ENCODE assay signal across 1 cellular context in the genomic region with DNA sequence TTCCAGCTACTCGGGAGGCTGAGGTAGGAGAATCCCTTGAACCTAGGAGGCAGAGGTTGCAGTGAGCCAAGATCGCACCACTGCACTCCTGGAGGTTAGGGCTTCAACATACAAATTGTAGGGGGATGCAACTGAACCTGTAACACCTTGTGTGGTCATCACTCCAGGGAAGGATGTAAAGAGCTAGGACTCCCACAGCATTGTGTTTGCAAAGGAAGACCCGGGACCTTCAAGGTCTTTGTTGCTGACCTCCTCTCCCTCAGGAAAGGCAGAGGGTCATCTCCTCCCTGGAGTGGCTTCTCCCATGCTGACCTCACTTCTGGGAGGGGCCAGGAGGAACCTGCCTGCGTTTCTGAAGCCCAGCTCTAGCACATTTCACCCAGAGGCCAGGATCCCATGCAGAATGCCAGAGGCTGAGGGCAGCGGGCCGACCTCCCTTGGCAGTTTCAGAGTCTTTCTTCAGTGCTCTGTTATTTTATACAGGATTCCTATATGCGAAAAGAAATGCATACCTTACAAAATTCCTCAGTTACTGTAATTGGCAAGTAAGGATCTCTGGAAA.
TF ChIP-seq lines count a peak whose summit lies in the region.

No MANE protein-coding gene starts in this region.

TF ChIP-seq in HCT116, 20 proteins besides CTCF, POLR2A, EP300 and RAD21 (continued from another document):
- TF ChIP-seq, protein P1, sequence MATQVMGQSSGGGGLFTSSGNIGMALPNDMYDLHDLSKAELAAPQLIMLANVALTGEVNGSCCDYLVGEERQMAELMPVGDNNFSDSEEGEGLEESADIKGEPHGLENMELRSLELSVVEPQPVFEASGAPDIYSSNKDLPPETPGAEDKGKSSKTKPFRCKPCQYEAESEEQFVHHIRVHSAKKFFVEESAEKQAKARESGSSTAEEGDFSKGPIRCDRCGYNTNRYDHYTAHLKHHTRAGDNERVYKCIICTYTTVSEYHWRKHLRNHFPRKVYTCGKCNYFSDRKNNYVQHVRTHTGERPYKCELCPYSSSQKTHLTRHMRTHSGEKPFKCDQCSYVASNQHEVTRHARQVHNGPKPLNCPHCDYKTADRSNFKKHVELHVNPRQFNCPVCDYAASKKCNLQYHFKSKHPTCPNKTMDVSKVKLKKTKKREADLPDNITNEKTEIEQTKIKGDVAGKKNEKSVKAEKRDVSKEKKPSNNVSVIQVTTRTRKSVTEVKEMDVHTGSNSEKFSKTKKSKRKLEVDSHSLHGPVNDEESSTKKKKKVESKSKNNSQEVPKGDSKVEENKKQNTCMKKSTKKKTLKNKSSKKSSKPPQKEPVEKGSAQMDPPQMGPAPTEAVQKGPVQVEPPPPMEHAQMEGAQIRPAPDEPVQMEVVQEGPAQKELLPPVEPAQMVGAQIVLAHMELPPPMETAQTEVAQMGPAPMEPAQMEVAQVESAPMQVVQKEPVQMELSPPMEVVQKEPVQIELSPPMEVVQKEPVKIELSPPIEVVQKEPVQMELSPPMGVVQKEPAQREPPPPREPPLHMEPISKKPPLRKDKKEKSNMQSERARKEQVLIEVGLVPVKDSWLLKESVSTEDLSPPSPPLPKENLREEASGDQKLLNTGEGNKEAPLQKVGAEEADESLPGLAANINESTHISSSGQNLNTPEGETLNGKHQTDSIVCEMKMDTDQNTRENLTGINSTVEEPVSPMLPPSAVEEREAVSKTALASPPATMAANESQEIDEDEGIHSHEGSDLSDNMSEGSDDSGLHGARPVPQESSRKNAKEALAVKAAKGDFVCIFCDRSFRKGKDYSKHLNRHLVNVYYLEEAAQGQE (IDR thresholded peaks at IDR 0.05; ENCODE audit: low read depth), result no peak
- TF ChIP-seq FOSL1 (IDR thresholded peaks at IDR 0.05; ENCODE audit: low read depth) (no peak), TCF7L2 (IDR thresholded peaks at IDR 0.05; ENCODE audit: borderline replicate concordance, extremely low read depth, insufficient read depth, insufficient read length) (no peak)
